10 cellular contexts compared by ENCODE assay signal in genomic region chr2:36770542-36771287, GRCh38.
A peak's percentile ranks its signal among the peaks of the same experiment; 100 is the strongest.
DNase-seq lines count a peak whose midpoint lies in the region; ATAC-seq and TF ChIP-seq lines count a peak whose summit lies in the region.
"Had no signal": no experiment of that assay in that cellular context is flagged by ENCODE, and none has a peak within 500 bp of the region (broad histone marks: within the 10 kb centered on the region; RNA-seq: fewer than 3 reads in every experiment).

No MANE protein-coding gene starts in this region.

- peaks cover 8% of the 10 kb centered on the region for H3K27me3 Mint-ChIP-seq in progenitor cell of endocrine pancreas

- ATAC-seq in GM19463 (IDR thresholded peaks at IDR 0.05; ENCODE audit: unreplicated experiment) = peak; percentile 68
- no peak for ATAC-seq in HG03097 (IDR thresholded peaks at IDR 0.05; ENCODE audit: low FRiP score, unreplicated experiment)
- ATAC-seq: right cardiac atrium had no signal

- no peak overlapping the region for H3K27ac Mint-ChIP-seq in progenitor cell of endocrine pancreas

- no peaks in the 10 kb centered on the region for H3K9me3 ChIP-seq in MG63
- H3K9me3 ChIP-seq in esophagus muscularis mucosa = no peaks in the 10 kb centered on the region

- TF ChIP-seq EP300 in esophagus muscularis mucosa (IDR thresholded peaks at IDR 0.05) = no peak

- TF ChIP-seq CTCF in esophagus muscularis mucosa (IDR thresholded peaks at IDR 0.05) (peak in 2 of 3 experiments; percentile 16 to 39), progenitor cell of endocrine pancreas (IDR thresholded peaks at IDR 0.05; ENCODE audit: unreplicated experiment) (peak; percentile 57)

- H3K4me1 Mint-ChIP-seq in progenitor cell of endocrine pancreas (ENCODE audit: low read depth) = no peaks in the 10 kb centered on the region

- no peak overlapping the region for H3K27ac ChIP-seq in esophagus muscularis mucosa (replicated peaks in 1 of 4)
- H3K27ac ChIP-seq: SK-N-MC had no signal

- 67% methylated on average over 11 of the region's 11 CpGs for WGBS in esophagus muscularis mucosa

- no peaks in the 10 kb centered on the region for H3K9me3 Mint-ChIP-seq in progenitor cell of endocrine pancreas (ENCODE audit: low read depth)

- H3K4me3 ChIP-seq in MG63 = no peak overlapping the region
- H3K4me3 ChIP-seq in esophagus muscularis mucosa = no peak overlapping the region
- H3K4me3 ChIP-seq: SK-N-MC had no signal

- H3K36me3 Mint-ChIP-seq in progenitor cell of endocrine pancreas (ENCODE audit: insufficient read depth) = no peaks in the 10 kb centered on the region

- no peak for TF ChIP-seq POLR2A in esophagus muscularis mucosa (IDR thresholded peaks at IDR 0.05; ENCODE audit: low read depth)

- H3K4me3 Mint-ChIP-seq in progenitor cell of endocrine pancreas (ENCODE audit: low read depth) = no peak overlapping the region

- H3K4me1 ChIP-seq in esophagus muscularis mucosa = no peaks in the 10 kb centered on the region

- DNase-seq in COLO829 (ENCODE audit: low spot score) (peak; percentile 84), MG63 (peak; percentile 26), UCSD-AML1 (lab: John Stamatoyannopoulos, UW; ENCODE audit: unreplicated experiment) (peak; percentile 75), esophagus muscularis mucosa (ENCODE audit: extremely low spot score) (no peak), progenitor cell of endocrine pancreas (ENCODE audit: low spot score, unreplicated experiment) (no peak), DMS79 treated with DMSO at 0.1 percent for 48 hours (lab: John Stamatoyannopoulos, UW) (no peak)

- H3K36me3 ChIP-seq in MG63 (no peaks in the 10 kb centered on the region), esophagus muscularis mucosa (no peaks in the 10 kb centered on the region)

- intact Hi-C loops in esophagus muscularis mucosa (cut with DNase I) = no loop called here

- H3K27me3 ChIP-seq in MG63 (no peaks in the 10 kb centered on the region), esophagus muscularis mucosa (no peaks in the 10 kb centered on the region)

Comparison
In these comparisons a context has a peak if more than half of its experiments do, and no peak if none do; other contexts are left out.
1. DNase-seq: peak in COLO829 (single experiment), MG63 (single experiment) and UCSD-AML1 (single experiment); none in esophagus muscularis mucosa (single experiment), progenitor cell of endocrine pancreas (single experiment) and DMS79 treated with DMSO at 0.1 percent for 48 hours (single experiment).